9 cellular contexts compared by ENCODE assay signal in genomic region chr9:80605129-80605528, GRCh38.
DNase-seq lines count a peak whose midpoint lies in the region; ATAC-seq and TF ChIP-seq lines count a peak whose summit lies in the region.
"Had no signal": no experiment of that assay in that cellular context is flagged by ENCODE, and none has a peak within 500 bp of the region (broad histone marks: within the 10 kb centered on the region; RNA-seq: fewer than 3 reads in every experiment).

No MANE protein-coding gene starts in this region.

- H3K9ac ChIP-seq in PC-3 (ENCODE audit: low read length): no peak overlapping the region
- H3K9ac ChIP-seq: BLaER1 treated with 17β-estradiol and CSF1 and Interleukin-3, amounts not matched to agents 10 nM and 100 nM had no signal

- H3K4me3 Mint-ChIP-seq in type B pancreatic cell: no peak overlapping the region

- H4K20me1 ChIP-seq in PC-3 (ENCODE audit: low read length): no peaks in the 10 kb centered on the region
- H4K20me1 ChIP-seq: BLaER1 treated with 17β-estradiol and CSF1 and Interleukin-3, amounts not matched to agents 10 nM and 100 nM had no signal

- H3F3A ChIP-seq in PC-3 (ENCODE audit: low read length, unreplicated experiment): no peaks in the 10 kb centered on the region

- intact Hi-C loops in PC-3 (cut with micrococcal nuclease): loop anchor here (1.0 to 10.0 kb wide), 4 partner anchors 94 to 1082 kb away; partner anchors contain the start of gene TLE1

- no peaks in the 10 kb centered on the region for H3K27me3 Mint-ChIP-seq in type B pancreatic cell

- peaks cover 17% of the 10 kb centered on the region for H3K4me1 Mint-ChIP-seq in type B pancreatic cell (ENCODE audit: unreplicated experiment)

- POLR2A ChIA-PET in PC-3 (lab: Charles Lee; ENCODE audit: unreplicated experiment): no interaction called here

- CTCF ChIA-PET in PC-3 (lab: Charles Lee): interaction anchor here (0.6 kb wide), 1 partner anchor 449 kb away, joined by 4 read pairs; no protein-coding TSS in a partner anchor

- H3K4me3 ChIP-seq in PC-3 (ENCODE audit: low read length) (no peak overlapping the region), gastroesophageal sphincter (no peak overlapping the region)
- H3K4me3 ChIP-seq: BLaER1 treated with 17β-estradiol and CSF1 and Interleukin-3, amounts not matched to agents 10 nM and 100 nM had no signal

- H3K36me3 ChIP-seq in PC-3 (ENCODE audit: low read depth, low read length): no peaks in the 10 kb centered on the region
- H3K36me3 ChIP-seq in gastroesophageal sphincter: no peaks in the 10 kb centered on the region
- H3K36me3 ChIP-seq: BLaER1 treated with 17β-estradiol and CSF1 and Interleukin-3, amounts not matched to agents 10 nM and 100 nM had no signal

- no peak for TF ChIP-seq POLR2A in gastroesophageal sphincter (IDR thresholded peaks at IDR 0.05)

- TF ChIP-seq EP300 in gastroesophageal sphincter (IDR thresholded peaks at IDR 0.05): no peak

- H3K27me3 ChIP-seq in PC-3 (ENCODE audit: low read length) (no peaks in the 10 kb centered on the region), gastroesophageal sphincter (no peaks in the 10 kb centered on the region)
- H3K27me3 ChIP-seq: BLaER1 treated with 17β-estradiol and CSF1 and Interleukin-3, amounts not matched to agents 10 nM and 100 nM had no signal

- no peak for ATAC-seq in PC-3
- ATAC-seq in gastroesophageal sphincter: no peak
- no peak for ATAC-seq in GM18519 (IDR thresholded peaks at IDR 0.05; ENCODE audit: low FRiP score, unreplicated experiment)
- ATAC-seq in GM19324 (IDR thresholded peaks at IDR 0.05; ENCODE audit: low FRiP score, unreplicated experiment): no peak

- no peaks in the 10 kb centered on the region for H3K9me2 ChIP-seq in PC-3 (replicated peaks; ENCODE audit: low read length)

- H3K9me3 Mint-ChIP-seq in type B pancreatic cell: no peaks in the 10 kb centered on the region

- DNase-seq in SIG-M5 treated with dmso at 0.1 percent for 504 hours (lab: John Stamatoyannopoulos, UW; ENCODE audit: unreplicated experiment) (peak; percentile 56), SIG-M5 (lab: John Stamatoyannopoulos, UW) (no peak), PC-3 (peak; percentile 49), type B pancreatic cell (ENCODE audit: extremely low spot score, unreplicated experiment) (no peak)
- DNase-seq in stimulated activated CD4-positive, alpha-beta T cell treated with anti-CD3 and anti-CD28 coated beads, Interleukin-4, amount 100 ng/mL, for 1 hour: no peak

- H3K27ac ChIP-seq in PC-3 (ENCODE audit: low read length): no peak overlapping the region
- H3K27ac ChIP-seq in gastroesophageal sphincter: no peak overlapping the region
- H3K27ac ChIP-seq: BLaER1 treated with 17β-estradiol and CSF1 and Interleukin-3, amounts not matched to agents 10 nM and 100 nM had no signal

- WGBS in gastroesophageal sphincter (ENCODE audit: low coverage in 1 of 2), 2 donors: 0 to 19% methylated on average over 2 of the region's 2 CpGs

- no peaks in the 10 kb centered on the region for H3K4me1 ChIP-seq in PC-3 (ENCODE audit: insufficient read depth, low read length)
- peaks cover 0 to 8% (median 0%) of the 10 kb centered on the region in 3 donors for H3K4me1 ChIP-seq in gastroesophageal sphincter
- H3K4me1 ChIP-seq: BLaER1 treated with 17β-estradiol and CSF1 and Interleukin-3, amounts not matched to agents 10 nM and 100 nM had no signal

- H3K27ac Mint-ChIP-seq in type B pancreatic cell: no peak overlapping the region

- TF ChIP-seq CTCF in PC-3 (conservative IDR thresholded peaks at IDR 0.05; ENCODE audit: low read depth, low read length) (peak; percentile 53), gastroesophageal sphincter (IDR thresholded peaks at IDR 0.05) (peak in 3 of 4 experiments; percentile 41 to 59 (median 59)), type B pancreatic cell (conservative IDR thresholded peaks at IDR 0.05) (peak; percentile 66)

- no peaks in the 10 kb centered on the region for H3K9me3 ChIP-seq in PC-3 (ENCODE audit: low read length)
- H3K9me3 ChIP-seq in gastroesophageal sphincter: no peaks in the 10 kb centered on the region
- H3K9me3 ChIP-seq: BLaER1 treated with 17β-estradiol and CSF1 and Interleukin-3, amounts not matched to agents 10 nM and 100 nM had no signal

- H3K79me2 ChIP-seq in PC-3 (ENCODE audit: low read length): no peaks in the 10 kb centered on the region

- H3K36me3 Mint-ChIP-seq in type B pancreatic cell: peaks cover 5% of the 10 kb centered on the region

- no peak overlapping the region for H3K4me2 ChIP-seq in PC-3 (ENCODE audit: low read length)
- H3K4me2 ChIP-seq: BLaER1 treated with 17β-estradiol and CSF1 and Interleukin-3, amounts not matched to agents 10 nM and 100 nM had no signal

- no TSS peak for BruUV-seq in PC-3 (replicated peaks; lab: Mats Ljungman, UMichigan)

- H2AFZ ChIP-seq in PC-3 (ENCODE audit: low read length): no peak overlapping the region

Comparison
In these comparisons a context has a peak if more than half of its experiments do, and no peak if none do; other contexts are left out.
1. DNase-seq: peak in SIG-M5 treated with dmso at 0.1 percent for 504 hours (single experiment) and PC-3 (single experiment); none in SIG-M5 (single experiment), type B pancreatic cell (single experiment) and stimulated activated CD4-positive, alpha-beta T cell treated with anti-CD3 and anti-CD28 coated beads, Interleukin-4, amount 100 ng/mL, for 1 hour (single experiment).
2. Peak in every context shown above with its lines, with median percentiles within 50 percentile points of each other: CTCF ChIP-seq.